21 cellular contexts compared by ENCODE assay signal in the genomic region with DNA sequence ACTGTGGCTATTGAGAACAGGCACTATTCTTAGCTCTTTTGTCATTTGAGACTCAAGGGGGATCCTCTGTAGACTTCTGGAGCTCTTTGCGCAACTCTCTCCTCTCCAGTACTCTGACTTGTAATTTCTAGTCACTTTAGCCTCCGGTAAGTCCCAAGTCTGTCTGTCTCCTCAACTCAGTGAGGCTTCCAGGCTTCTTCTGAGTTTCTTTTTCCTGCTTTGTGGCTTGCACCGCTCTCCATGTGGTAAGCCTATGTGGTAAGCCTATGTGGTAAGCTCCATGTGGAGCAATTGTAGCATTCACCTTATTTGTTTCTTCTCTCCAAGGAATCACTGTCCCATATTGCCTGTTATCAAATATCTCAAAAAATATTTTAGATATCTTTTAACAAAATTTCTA. TPM values are rescaled to one million over a fixed set of nuclear protein-coding genes. Genes with fewer than 3 reads are reported as not detected.
"Had no signal": no experiment of that assay in that cellular context is flagged by ENCODE, and none has a peak within 500 bp of the region (broad histone marks: within the 10 kb centered on the region; RNA-seq: fewer than 3 reads in every experiment).

No MANE protein-coding gene starts in this region.

- DNase-seq: activated CD4-positive, alpha-beta T cell treated with anti-CD3 and anti-CD28 coated beads for 1 hour; activated CD4-positive, alpha-beta T cell treated with anti-CD3 and anti-CD28 coated beads, Interleukin-2, amount 50 U/mL, for 4 hours; activated CD8-positive, alpha-beta memory T cell treated with anti-CD3 and anti-CD28 coated beads, Interleukin-2, amount 10 ng/mL, durations not matched to agents 7 days and 5 days; activated effector memory CD4-positive, alpha-beta T cell treated with Interleukin-2 at 50 U/mL for 16 hours; activated T-cell treated with anti-CD3 and anti-CD28 coated beads, Interleukin-2, amount 50 U/mL, for 4 hours; aorta; cortex of kidney; effector CD8-positive, alpha-beta T cell; foreskin fibroblast; hippocampal formation; kidney; left ventricle myocardium inferior; nephron progenitor cell; occipital lobe; right cardiac atrium; small intestine; stimulated activated CD4-positive, alpha-beta T cell treated with anti-CD3 and anti-CD28 coated beads, Interleukin-4, amount 100 ng/mL, for 24 hours; upper lobe of left lung had no signal

- H3K4me3 Mint-ChIP-seq: activated CD8-positive, alpha-beta memory T cell treated with anti-CD3 and anti-CD28 coated beads, Interleukin-2, amount 10 ng/mL, durations not matched to agents 7 days and 5 days; activated T-cell treated with anti-CD3 and anti-CD28 coated beads, Interleukin-2, amount 50 U/mL, for 4 hours; nephron progenitor cell; stimulated activated naive CD8-positive, alpha-beta T cell treated with anti-CD3 and anti-CD28 coated beads, Interleukin-15, Interleukin-2, amounts not matched to agents 100 ng/mL and 50 ng/mL, for 24 hours; T-helper 2 cell treated with Interferon-gamma antibody and Interleukin-4, amounts not matched to agents 5 μg/mL and 100 μg/mL, for 36 hours had no signal

- H3K4me3 ChIP-seq: left ventricle myocardium inferior, upper lobe of left lung had no signal

- ATAC-seq: activated CD8-positive, alpha-beta memory T cell treated with anti-CD3 and anti-CD28 coated beads, Interleukin-2, amount 10 ng/mL, durations not matched to agents 7 days and 5 days; activated T-cell treated with anti-CD3 and anti-CD28 coated beads, Interleukin-2, amount 50 U/mL, for 4 hours; right cardiac atrium had no signal

- H3K27me3 ChIP-seq: upper lobe of left lung had no signal

- H3K36me3 ChIP-seq: upper lobe of left lung had no signal

- H3K27ac Mint-ChIP-seq: activated CD8-positive, alpha-beta memory T cell treated with anti-CD3 and anti-CD28 coated beads, Interleukin-2, amount 10 ng/mL, durations not matched to agents 7 days and 5 days; nephron progenitor cell; progenitor cell of endocrine pancreas; stimulated activated naive CD8-positive, alpha-beta T cell treated with anti-CD3 and anti-CD28 coated beads, Interleukin-15, Interleukin-2, amounts not matched to agents 100 ng/mL and 50 ng/mL, for 24 hours; T-helper 2 cell treated with Interferon-gamma antibody and Interleukin-4, amounts not matched to agents 5 μg/mL and 100 μg/mL, for 36 hours had no signal

- H3K27ac ChIP-seq: left ventricle myocardium inferior, upper lobe of left lung had no signal

- H3K4me1 ChIP-seq: left ventricle myocardium inferior had no signal

- H3K4me1 Mint-ChIP-seq: nephron progenitor cell had no signal

RNA-seq across cellular contexts. Expression of gene PARP15, which starts 6.3 kb away (rescaled TPM):
- total RNA-seq: occipital lobe had no signal
